Comparison of ENCODE assay signal across 2 cellular contexts in the genomic region with DNA sequence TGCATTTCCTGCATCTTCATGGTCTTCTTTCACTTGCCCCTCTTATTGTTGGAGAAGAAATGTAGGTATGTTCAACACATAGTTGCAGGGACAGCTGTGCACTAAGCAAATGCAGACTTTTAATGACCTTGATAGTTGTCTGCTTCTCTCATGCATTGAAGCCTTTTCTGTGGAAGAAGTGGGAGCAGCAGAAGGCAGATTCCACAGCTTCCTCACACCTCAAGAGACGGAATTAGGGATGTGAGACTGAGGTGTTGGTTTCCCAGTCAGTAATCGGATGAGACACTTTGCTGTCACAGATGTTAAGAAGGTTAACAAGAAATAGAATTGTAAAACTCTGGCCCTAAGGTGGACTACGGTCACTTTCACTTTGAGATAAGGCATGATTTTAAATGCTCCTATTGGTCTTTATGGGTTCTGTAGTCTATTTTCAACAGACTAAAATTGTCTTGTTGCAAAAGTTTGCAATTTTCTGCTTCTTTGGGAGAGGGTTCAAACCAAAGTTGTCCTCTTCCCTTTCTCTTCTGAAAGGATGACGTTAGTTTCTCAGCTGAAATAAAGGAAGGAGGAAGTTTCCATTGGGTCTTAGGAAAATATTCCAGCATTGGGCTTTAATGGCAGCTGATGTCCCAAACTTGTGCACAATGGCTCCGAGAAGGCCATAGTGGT.
TF ChIP-seq lines count a peak whose summit lies in the region.

No MANE protein-coding gene starts in this region.

TF ChIP-seq in liver, 16 proteins besides CTCF, POLR2A, EP300 and RAD21:
- no peak for TF ChIP-seq JUND (IDR thresholded peaks at IDR 0.05)
- no peak for TF ChIP-seq HNF4A (conservative IDR thresholded peaks at IDR 0.05)
- no peak for TF ChIP-seq FOXA2 (IDR thresholded peaks at IDR 0.05)
- TF ChIP-seq TAF1 (conservative IDR thresholded peaks at IDR 0.05) = no peak
- TF ChIP-seq, protein P1, sequence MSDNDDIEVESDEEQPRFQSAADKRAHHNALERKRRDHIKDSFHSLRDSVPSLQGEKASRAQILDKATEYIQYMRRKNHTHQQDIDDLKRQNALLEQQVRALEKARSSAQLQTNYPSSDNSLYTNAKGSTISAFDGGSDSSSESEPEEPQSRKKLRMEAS (IDR thresholded peaks at IDR 0.05) = no peak
- no peak for TF ChIP-seq ATF3 (IDR thresholded peaks at IDR 0.05)
- no peak for TF ChIP-seq FOXA1 (IDR thresholded peaks at IDR 0.05)
- TF ChIP-seq EGR1 (IDR thresholded peaks at IDR 0.05; ENCODE audit: low read depth in 2 of 2) = no peak
- TF ChIP-seq, protein P2, sequence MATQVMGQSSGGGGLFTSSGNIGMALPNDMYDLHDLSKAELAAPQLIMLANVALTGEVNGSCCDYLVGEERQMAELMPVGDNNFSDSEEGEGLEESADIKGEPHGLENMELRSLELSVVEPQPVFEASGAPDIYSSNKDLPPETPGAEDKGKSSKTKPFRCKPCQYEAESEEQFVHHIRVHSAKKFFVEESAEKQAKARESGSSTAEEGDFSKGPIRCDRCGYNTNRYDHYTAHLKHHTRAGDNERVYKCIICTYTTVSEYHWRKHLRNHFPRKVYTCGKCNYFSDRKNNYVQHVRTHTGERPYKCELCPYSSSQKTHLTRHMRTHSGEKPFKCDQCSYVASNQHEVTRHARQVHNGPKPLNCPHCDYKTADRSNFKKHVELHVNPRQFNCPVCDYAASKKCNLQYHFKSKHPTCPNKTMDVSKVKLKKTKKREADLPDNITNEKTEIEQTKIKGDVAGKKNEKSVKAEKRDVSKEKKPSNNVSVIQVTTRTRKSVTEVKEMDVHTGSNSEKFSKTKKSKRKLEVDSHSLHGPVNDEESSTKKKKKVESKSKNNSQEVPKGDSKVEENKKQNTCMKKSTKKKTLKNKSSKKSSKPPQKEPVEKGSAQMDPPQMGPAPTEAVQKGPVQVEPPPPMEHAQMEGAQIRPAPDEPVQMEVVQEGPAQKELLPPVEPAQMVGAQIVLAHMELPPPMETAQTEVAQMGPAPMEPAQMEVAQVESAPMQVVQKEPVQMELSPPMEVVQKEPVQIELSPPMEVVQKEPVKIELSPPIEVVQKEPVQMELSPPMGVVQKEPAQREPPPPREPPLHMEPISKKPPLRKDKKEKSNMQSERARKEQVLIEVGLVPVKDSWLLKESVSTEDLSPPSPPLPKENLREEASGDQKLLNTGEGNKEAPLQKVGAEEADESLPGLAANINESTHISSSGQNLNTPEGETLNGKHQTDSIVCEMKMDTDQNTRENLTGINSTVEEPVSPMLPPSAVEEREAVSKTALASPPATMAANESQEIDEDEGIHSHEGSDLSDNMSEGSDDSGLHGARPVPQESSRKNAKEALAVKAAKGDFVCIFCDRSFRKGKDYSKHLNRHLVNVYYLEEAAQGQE (IDR thresholded peaks at IDR 0.05) = no peak
- TF ChIP-seq ZBTB33 (IDR thresholded peaks at IDR 0.05) = no peak
- TF ChIP-seq YY1 (IDR thresholded peaks at IDR 0.05) = no peak

TF ChIP-seq in HepG2, 621 proteins besides CTCF, POLR2A, EP300 and RAD21:
- TF ChIP-seq, protein P3, sequence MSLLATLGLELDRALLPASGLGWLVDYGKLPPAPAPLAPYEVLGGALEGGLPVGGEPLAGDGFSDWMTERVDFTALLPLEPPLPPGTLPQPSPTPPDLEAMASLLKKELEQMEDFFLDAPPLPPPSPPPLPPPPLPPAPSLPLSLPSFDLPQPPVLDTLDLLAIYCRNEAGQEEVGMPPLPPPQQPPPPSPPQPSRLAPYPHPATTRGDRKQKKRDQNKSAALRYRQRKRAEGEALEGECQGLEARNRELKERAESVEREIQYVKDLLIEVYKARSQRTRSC (CRISPR knock-in tag; IDR thresholded peaks at IDR 0.05; ENCODE audit: low read depth) = no peak
- TF ChIP-seq PRDM10 (CRISPR knock-in tag; IDR thresholded peaks at IDR 0.05; ENCODE audit: low read depth) (no peak), RBM22 (optimal IDR thresholded peaks at IDR 0.05; ENCODE audit: low read length) (no peak)
- TF ChIP-seq, protein P4, sequence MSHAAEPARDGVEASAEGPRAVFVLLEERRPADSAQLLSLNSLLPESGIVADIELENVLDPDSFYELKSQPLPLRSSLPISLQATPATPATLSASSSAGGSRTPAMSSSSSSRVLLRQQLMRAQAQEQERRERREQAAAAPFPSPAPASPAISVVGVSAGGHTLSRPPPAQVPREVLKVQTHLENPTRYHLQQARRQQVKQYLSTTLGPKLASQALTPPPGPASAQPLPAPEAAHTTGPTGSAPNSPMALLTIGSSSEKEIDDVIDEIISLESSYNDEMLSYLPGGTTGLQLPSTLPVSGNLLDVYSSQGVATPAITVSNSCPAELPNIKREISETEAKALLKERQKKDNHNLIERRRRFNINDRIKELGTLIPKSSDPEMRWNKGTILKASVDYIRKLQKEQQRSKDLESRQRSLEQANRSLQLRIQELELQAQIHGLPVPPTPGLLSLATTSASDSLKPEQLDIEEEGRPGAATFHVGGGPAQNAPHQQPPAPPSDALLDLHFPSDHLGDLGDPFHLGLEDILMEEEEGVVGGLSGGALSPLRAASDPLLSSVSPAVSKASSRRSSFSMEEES (CRISPR knock-in tag; IDR thresholded peaks at IDR 0.05) = no peak
TF ChIP-seq in HepG2: peak in this region for 0.
